Comparison of ENCODE assay signal across 8 cellular contexts in the genomic region with DNA sequence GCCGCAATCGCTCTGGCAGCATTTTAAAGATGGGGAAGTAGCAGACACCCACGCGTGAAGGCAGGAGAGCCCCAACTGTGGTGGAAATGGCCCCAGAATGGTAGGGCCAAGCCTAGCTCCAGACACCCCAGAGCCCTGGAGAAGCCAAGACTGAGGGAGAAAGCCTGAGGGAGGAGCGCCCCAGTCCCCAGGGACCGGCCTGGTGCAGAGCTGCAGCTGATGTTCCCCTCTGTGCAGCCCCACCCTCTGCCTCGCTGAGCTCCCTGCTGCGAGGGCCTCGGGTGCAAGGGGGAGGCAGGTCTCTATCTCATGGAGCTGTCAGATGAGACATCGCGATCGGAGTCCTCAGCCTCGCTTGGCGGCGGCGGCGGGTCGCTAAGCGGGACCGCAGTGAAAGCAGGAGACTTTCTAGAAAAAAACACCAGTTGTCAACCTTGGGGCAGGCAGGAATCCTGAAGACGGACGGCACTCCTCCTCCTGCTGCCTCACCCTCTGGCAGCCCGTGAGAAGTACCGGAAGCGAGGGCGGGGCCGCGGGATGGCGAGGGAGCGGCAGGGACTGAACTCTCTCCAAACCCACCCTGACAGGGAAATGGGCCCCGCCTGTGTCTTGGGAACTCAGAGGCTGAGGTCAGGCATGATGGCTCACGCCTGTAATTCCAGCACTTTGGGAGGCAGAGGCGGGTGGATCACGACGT. TPM values are rescaled to one million over a fixed set of nuclear protein-coding genes. Genes with fewer than 3 reads are reported as not detected.
DNase-seq lines count a peak whose midpoint lies in the region; ATAC-seq and TF ChIP-seq lines count a peak whose summit lies in the region.

No MANE protein-coding gene starts in this region.

- TF ChIP-seq CTCF in fibroblast of villous mesenchyme (IDR thresholded peaks at IDR 0.05; ENCODE audit: insufficient read depth, low read depth, low read length) = no peak
- TF ChIP-seq CTCF in osteocyte (IDR thresholded peaks at IDR 0.05) = no peak

- peak overlapping the region; percentile 98 for H3K27ac Mint-ChIP-seq in osteocyte (ENCODE audit: unreplicated experiment)

- H3K36me3 Mint-ChIP-seq in osteocyte (ENCODE audit: unreplicated experiment) = peaks cover 19% of the 10 kb centered on the region

- no peaks in the 10 kb centered on the region for H3K9me3 Mint-ChIP-seq in osteocyte (ENCODE audit: unreplicated experiment)

- H3K4me1 Mint-ChIP-seq in osteocyte (ENCODE audit: unreplicated experiment) = peaks cover 50% of the 10 kb centered on the region

- peak; percentile 54 for DNase-seq in activated naive CD4-positive, alpha-beta T cell treated with Interleukin-2 at 50 U/mL for 16 hours
- DNase-seq in activated naive CD4-positive, alpha-beta T cell treated with anti-CD3 and anti-CD28 coated beads, Interleukin-2, amount 50 U/mL, for 16 hours = no peak
- DNase-seq in NCI-H460 (ENCODE audit: extremely low read depth, low read depth) (peak; percentile 86), activated T-helper 1 cell treated with Interleukin-2 at 50 U/mL for 16 hours (ENCODE audit: low read depth) (peak; percentile 42), fibroblast of villous mesenchyme (ENCODE audit: low read depth) (peak; percentile 96), osteocyte (ENCODE audit: extremely low spot score, unreplicated experiment) (peak; percentile 95), GM19240 (ENCODE audit: insufficient read length, low spot score) (no peak)

- H3K4me3 Mint-ChIP-seq in osteocyte (ENCODE audit: unreplicated experiment) = peak overlapping the region; percentile 62

- no peaks in the 10 kb centered on the region for H3K27me3 Mint-ChIP-seq in osteocyte (ENCODE audit: unreplicated experiment)

- no peak for ATAC-seq in GM19328 (IDR thresholded peaks at IDR 0.05; ENCODE audit: unreplicated experiment)

- H3K4me3 ChIP-seq in fibroblast of villous mesenchyme (ENCODE audit: low read depth, low read length) = no peak overlapping the region

RNA-seq across cellular contexts. Expression of a gene that starts 6.0 kb away (rescaled TPM):
- 9,568 and 10,591 TPM in 2 replicates for total RNA-seq in NCI-H460 (2014; rRNA removed; shearing (Covaris generic))
- polyA plus RNA-seq in NCI-H460 (2014; cell fraction: nucleus; rRNA removed) = 5,419 and 5,908 TPM in 2 replicates
- total RNA-seq in fibroblast of villous mesenchyme (6,118 and 7,175 TPM in 2 replicates), osteocyte (1,754 and 1,775 TPM in 2 replicates)

RNA-seq across cellular contexts. Expression of a gene that starts 15.5 kb away (rescaled TPM):
- 0.15 TPM in 1 of 2 replicates, not detected in the other for total RNA-seq in NCI-H460 (2014; rRNA removed; shearing (Covaris generic))
- not detected in 2 replicates for polyA plus RNA-seq in NCI-H460 (2014; cell fraction: nucleus; rRNA removed)
- total RNA-seq in fibroblast of villous mesenchyme = 9.9 and 11.9 TPM in 2 replicates
- total RNA-seq in osteocyte = 35.9 and 40.7 TPM in 2 replicates

RNA-seq across cellular contexts. Expression of a gene that starts 27.8 kb away (rescaled TPM):
- total RNA-seq in NCI-H460 (2014; rRNA removed; shearing (Covaris generic)) = 54.0 and 58.2 TPM in 2 replicates
- 273 and 295 TPM in 2 replicates for polyA plus RNA-seq in NCI-H460 (2014; cell fraction: nucleus; rRNA removed)
- 25.4 and 26.8 TPM in 2 replicates for total RNA-seq in fibroblast of villous mesenchyme
- total RNA-seq in osteocyte = 32.5 and 34.5 TPM in 2 replicates

RNA-seq across cellular contexts. Expression of a gene that starts 46.4 kb away (rescaled TPM):
- total RNA-seq in NCI-H460 (2014; rRNA removed; shearing (Covaris generic)) = 60.2 and 68.4 TPM in 2 replicates
- 22.9 and 36.5 TPM in 2 replicates for polyA plus RNA-seq in NCI-H460 (2014; cell fraction: nucleus; rRNA removed)
- total RNA-seq in fibroblast of villous mesenchyme = 40.6 and 52.7 TPM in 2 replicates
- 36.4 and 36.9 TPM in 2 replicates for total RNA-seq in osteocyte

RNA-seq across cellular contexts. Expression of a gene that starts 47.3 kb away (rescaled TPM):
- 150 and 183 TPM in 2 replicates for total RNA-seq in NCI-H460 (2014; rRNA removed; shearing (Covaris generic))
- 39.4 and 78.3 TPM in 2 replicates for polyA plus RNA-seq in NCI-H460 (2014; cell fraction: nucleus; rRNA removed)
- total RNA-seq in fibroblast of villous mesenchyme (86.8 and 101 TPM in 2 replicates), osteocyte (172 TPM in 2 replicates)

Comparison
In these comparisons a context has a peak if more than half of its experiments do, and no peak if none do; other contexts are left out.
1. DNase-seq: peak in activated naive CD4-positive, alpha-beta T cell treated with Interleukin-2 at 50 U/mL for 16 hours (single experiment), NCI-H460 (single experiment), activated T-helper 1 cell treated with Interleukin-2 at 50 U/mL for 16 hours (single experiment), fibroblast of villous mesenchyme (single experiment) and osteocyte (single experiment); none in activated naive CD4-positive, alpha-beta T cell treated with anti-CD3 and anti-CD28 coated beads, Interleukin-2, amount 50 U/mL, for 16 hours (single experiment) and GM19240 (single experiment).